1 cellular context compared by ENCODE assay signal in the genomic region with DNA sequence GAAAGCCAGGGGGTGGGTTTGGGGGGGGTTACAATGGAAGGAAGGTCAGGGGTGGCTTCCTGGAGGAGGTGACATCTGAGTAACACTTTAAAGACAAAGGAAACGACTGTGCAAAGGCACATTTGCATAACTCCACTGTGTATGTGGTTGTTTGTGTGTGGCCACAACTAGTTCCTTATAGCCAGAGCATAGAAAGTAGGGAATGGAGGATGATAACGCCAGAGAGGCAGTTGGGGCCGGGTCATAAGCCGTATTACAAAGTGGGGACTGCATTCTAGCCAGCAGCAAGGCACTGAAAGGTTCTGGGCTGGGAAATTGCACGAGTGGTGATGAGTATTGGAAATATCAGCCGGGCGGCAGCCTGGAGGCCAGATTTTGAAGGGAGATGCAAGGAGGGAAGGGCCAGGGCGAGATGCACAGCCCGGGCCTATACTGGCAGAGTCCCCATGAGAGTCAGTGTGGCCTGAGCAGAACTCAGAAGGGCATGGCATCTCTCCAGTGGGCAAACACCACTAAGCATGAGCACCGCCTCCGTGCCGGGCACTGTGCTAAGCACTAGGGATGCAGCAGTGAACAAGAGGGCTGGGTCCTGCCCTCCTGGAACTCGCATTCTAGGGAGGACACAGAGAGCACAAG.
TF ChIP-seq lines count a peak whose summit lies in the region.

No MANE protein-coding gene starts in this region.

TF ChIP-seq in GM12878, 131 proteins besides CTCF, POLR2A, EP300 and RAD21 (continued from another document):
- TF ChIP-seq, protein P1, sequence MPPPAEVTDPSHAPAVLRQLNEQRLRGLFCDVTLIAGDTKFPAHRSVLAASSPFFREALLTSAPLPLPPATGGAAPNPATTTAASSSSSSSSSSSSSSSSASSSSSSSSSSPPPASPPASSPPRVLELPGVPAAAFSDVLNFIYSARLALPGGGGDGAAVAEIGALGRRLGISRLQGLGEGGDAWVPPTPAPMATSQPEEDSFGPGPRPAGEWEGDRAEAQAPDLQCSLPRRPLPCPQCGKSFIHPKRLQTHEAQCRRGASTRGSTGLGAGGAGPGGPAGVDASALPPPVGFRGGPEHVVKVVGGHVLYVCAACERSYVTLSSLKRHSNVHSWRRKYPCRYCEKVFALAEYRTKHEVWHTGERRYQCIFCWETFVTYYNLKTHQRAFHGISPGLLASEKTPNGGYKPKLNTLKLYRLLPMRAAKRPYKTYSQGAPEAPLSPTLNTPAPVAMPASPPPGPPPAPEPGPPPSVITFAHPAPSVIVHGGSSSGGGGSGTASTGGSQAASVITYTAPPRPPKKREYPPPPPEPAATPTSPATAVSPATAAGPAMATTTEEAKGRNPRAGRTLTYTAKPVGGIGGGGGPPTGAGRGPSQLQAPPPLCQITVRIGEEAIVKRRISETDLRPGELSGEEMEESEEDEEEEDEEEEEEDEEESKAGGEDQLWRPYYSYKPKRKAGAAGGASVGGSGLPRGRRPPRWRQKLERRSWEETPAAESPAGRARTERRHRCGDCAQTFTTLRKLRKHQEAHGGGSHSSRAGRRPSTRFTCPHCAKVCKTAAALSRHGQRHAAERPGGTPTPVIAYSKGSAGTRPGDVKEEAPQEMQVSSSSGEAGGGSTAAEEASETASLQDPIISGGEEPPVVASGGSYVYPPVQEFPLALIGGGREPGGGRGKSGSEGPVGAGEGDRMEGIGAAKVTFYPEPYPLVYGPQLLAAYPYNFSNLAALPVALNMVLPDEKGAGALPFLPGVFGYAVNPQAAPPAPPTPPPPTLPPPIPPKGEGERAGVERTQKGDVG (CRISPR knock-in tag; IDR thresholded peaks at IDR 0.05), result no peak
- no peak for TF ChIP-seq RAD51 (IDR thresholded peaks at IDR 0.05)
- TF ChIP-seq, protein P2, sequence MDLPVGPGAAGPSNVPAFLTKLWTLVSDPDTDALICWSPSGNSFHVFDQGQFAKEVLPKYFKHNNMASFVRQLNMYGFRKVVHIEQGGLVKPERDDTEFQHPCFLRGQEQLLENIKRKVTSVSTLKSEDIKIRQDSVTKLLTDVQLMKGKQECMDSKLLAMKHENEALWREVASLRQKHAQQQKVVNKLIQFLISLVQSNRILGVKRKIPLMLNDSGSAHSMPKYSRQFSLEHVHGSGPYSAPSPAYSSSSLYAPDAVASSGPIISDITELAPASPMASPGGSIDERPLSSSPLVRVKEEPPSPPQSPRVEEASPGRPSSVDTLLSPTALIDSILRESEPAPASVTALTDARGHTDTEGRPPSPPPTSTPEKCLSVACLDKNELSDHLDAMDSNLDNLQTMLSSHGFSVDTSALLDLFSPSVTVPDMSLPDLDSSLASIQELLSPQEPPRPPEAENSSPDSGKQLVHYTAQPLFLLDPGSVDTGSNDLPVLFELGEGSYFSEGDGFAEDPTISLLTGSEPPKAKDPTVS (IDR thresholded peaks at IDR 0.05; ENCODE audit: low read depth, low read length), result no peak
- peak; percentile 59; the same call in 1 of the 3 replicates for TF ChIP-seq POU2F2 (IDR thresholded peaks at IDR 0.05; ENCODE audit: borderline replicate concordance, low read depth, low read length)
- peak; percentile 5; the same call in 1 of the 2 replicates for TF ChIP-seq GATAD2B (conservative IDR thresholded peaks at IDR 0.05; ENCODE audit: low read depth)
- no peak for TF ChIP-seq EZH2 (IDR thresholded peaks at IDR 0.05; ENCODE audit: borderline replicate concordance, control insufficient read depth, low read depth, low read length)
- no peak for TF ChIP-seq CHD4 (IDR thresholded peaks at IDR 0.05)
- no peak for TF ChIP-seq SRF (IDR thresholded peaks at IDR 0.05; ENCODE audit: low read depth in 2 of 2, low read length in 2 of 2)
- no peak for TF ChIP-seq KLF5 (IDR thresholded peaks at IDR 0.05; ENCODE audit: partially characterized antibody)
- TF ChIP-seq, protein P3, sequence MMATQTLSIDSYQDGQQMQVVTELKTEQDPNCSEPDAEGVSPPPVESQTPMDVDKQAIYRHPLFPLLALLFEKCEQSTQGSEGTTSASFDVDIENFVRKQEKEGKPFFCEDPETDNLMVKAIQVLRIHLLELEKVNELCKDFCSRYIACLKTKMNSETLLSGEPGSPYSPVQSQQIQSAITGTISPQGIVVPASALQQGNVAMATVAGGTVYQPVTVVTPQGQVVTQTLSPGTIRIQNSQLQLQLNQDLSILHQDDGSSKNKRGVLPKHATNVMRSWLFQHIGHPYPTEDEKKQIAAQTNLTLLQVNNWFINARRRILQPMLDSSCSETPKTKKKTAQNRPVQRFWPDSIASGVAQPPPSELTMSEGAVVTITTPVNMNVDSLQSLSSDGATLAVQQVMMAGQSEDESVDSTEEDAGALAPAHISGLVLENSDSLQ (IDR thresholded peaks at IDR 0.05), result 0 out of 2 replicates have a peak, but pooled peaks have one; percentile 19
- TF ChIP-seq TCF3 (IDR thresholded peaks at IDR 0.05; ENCODE audit: borderline replicate concordance, insufficient read depth, low read depth, low read length), result no peak
- no peak for TF ChIP-seq TCF7 (IDR thresholded peaks at IDR 0.05; ENCODE audit: borderline replicate concordance)
- no peak for TF ChIP-seq POLR2AphosphoS5 (IDR thresholded peaks at IDR 0.05; ENCODE audit: low read length)
- TF ChIP-seq NFYA (IDR thresholded peaks at IDR 0.05; ENCODE audit: borderline replicate concordance, low read depth, low read length), result no peak
- TF ChIP-seq, protein P4, sequence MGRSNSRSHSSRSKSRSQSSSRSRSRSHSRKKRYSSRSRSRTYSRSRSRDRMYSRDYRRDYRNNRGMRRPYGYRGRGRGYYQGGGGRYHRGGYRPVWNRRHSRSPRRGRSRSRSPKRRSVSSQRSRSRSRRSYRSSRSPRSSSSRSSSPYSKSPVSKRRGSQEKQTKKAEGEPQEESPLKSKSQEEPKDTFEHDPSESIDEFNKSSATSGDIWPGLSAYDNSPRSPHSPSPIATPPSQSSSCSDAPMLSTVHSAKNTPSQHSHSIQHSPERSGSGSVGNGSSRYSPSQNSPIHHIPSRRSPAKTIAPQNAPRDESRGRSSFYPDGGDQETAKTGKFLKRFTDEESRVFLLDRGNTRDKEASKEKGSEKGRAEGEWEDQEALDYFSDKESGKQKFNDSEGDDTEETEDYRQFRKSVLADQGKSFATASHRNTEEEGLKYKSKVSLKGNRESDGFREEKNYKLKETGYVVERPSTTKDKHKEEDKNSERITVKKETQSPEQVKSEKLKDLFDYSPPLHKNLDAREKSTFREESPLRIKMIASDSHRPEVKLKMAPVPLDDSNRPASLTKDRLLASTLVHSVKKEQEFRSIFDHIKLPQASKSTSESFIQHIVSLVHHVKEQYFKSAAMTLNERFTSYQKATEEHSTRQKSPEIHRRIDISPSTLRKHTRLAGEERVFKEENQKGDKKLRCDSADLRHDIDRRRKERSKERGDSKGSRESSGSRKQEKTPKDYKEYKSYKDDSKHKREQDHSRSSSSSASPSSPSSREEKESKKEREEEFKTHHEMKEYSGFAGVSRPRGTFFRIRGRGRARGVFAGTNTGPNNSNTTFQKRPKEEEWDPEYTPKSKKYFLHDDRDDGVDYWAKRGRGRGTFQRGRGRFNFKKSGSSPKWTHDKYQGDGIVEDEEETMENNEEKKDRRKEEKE (IDR thresholded peaks at IDR 0.05), result no peak
- peak; percentile 12; the same call in 1 of the 2 replicates for TF ChIP-seq MYB (IDR thresholded peaks at IDR 0.05; ENCODE audit: borderline replicate concordance, low read depth, low read length)
- TF ChIP-seq, protein P5, sequence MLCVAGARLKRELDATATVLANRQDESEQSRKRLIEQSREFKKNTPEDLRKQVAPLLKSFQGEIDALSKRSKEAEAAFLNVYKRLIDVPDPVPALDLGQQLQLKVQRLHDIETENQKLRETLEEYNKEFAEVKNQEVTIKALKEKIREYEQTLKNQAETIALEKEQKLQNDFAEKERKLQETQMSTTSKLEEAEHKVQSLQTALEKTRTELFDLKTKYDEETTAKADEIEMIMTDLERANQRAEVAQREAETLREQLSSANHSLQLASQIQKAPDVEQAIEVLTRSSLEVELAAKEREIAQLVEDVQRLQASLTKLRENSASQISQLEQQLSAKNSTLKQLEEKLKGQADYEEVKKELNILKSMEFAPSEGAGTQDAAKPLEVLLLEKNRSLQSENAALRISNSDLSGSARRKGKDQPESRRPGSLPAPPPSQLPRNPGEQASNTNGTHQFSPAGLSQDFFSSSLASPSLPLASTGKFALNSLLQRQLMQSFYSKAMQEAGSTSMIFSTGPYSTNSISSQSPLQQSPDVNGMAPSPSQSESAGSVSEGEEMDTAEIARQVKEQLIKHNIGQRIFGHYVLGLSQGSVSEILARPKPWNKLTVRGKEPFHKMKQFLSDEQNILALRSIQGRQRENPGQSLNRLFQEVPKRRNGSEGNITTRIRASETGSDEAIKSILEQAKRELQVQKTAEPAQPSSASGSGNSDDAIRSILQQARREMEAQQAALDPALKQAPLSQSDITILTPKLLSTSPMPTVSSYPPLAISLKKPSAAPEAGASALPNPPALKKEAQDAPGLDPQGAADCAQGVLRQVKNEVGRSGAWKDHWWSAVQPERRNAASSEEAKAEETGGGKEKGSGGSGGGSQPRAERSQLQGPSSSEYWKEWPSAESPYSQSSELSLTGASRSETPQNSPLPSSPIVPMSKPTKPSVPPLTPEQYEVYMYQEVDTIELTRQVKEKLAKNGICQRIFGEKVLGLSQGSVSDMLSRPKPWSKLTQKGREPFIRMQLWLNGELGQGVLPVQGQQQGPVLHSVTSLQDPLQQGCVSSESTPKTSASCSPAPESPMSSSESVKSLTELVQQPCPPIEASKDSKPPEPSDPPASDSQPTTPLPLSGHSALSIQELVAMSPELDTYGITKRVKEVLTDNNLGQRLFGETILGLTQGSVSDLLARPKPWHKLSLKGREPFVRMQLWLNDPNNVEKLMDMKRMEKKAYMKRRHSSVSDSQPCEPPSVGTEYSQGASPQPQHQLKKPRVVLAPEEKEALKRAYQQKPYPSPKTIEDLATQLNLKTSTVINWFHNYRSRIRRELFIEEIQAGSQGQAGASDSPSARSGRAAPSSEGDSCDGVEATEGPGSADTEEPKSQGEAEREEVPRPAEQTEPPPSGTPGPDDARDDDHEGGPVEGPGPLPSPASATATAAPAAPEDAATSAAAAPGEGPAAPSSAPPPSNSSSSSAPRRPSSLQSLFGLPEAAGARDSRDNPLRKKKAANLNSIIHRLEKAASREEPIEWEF (IDR thresholded peaks at IDR 0.05; ENCODE audit: insufficient replicate concordance, low read depth, low read length), result no peak
